In the genomic region with DNA sequence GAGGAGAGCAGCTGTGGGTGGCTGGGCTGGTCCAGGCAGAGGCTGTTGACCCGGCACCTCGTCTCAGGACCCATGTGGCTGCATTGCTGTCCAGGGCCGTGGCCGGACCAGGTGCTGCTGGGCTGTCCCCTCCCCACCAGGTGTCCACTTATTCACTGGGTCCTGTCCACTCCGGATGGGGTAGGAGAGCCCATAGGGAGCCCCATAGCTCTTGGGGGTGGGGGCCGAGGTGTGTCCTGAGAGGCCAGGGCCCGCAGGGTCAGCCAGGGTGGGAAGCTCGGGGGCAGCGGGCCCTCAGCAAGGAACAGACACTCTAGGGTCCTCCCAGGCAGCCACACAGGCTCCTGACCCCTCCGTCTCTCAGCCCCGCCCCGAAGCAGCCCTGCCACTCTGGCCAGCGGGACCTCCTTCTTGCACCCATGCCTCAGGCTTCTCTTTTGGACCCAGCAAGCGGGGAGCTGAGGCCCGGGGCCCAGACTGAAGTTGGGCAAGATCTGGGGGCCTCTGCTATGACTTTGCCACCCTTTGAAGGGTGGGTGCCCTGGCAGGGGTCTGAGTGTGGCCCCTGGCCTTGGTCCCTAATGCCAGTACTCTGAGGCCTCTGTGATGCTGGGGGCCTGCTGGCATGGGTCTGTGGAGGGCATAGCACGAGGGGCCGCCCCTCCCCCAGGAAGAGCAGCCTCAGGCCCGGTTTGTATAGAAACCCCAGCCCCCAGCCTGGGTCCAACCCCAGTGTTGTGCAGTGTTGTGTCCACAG, we compare ENCODE assay signal across 16 cellular contexts.
DNase-seq lines count a peak whose midpoint lies in the region; ATAC-seq, FAIRE-seq and TF ChIP-seq lines count a peak whose summit lies in the region.
"Had no signal": no experiment of that assay in that cellular context is flagged by ENCODE, and none has a peak within 500 bp of the region (broad histone marks: within the 10 kb centered on the region; RNA-seq: fewer than 3 reads in every experiment).

No MANE protein-coding gene starts in this region.

- peak; percentile 25 for DNase-seq in H9
- DNase-seq in coronary artery (ENCODE audit: low spot score) = peak; percentile 60
- peak; percentile 43 to 75 for DNase-seq in suprapubic skin (ENCODE audit: low spot score in 2 of 2)
- no peak for DNase-seq in cerebellar cortex (ENCODE audit: low spot score)
- no peak for DNase-seq in small intestine
- no peak for DNase-seq in activated CD4-positive, alpha-beta memory T cell treated with anti-CD3 and anti-CD28 coated beads, Interleukin-2, amount 10 ng/mL, durations not matched to agents 7 days and 5 days
- no peak for DNase-seq in stimulated activated naive B cell treated with anti-CD40 and anti-IgM and Interleukin-4, amounts not matched to agents 10 μg/mL and 1 μg/mL and 100 μg/mL, for 72 hours
- DNase-seq: effector memory CD8-positive, alpha-beta T cell; foreskin melanocyte; NCI-H82 had no signal

- no peak overlapping the region for H3K27ac Mint-ChIP-seq in H9
- no peak overlapping the region for H3K27ac Mint-ChIP-seq in activated CD4-positive, alpha-beta memory T cell treated with anti-CD3 and anti-CD28 coated beads, Interleukin-2, amount 10 ng/mL, durations not matched to agents 7 days and 5 days
- no peak overlapping the region for H3K27ac Mint-ChIP-seq in stimulated activated naive B cell treated with anti-CD40 and anti-IgM and Interleukin-4, amounts not matched to agents 10 μg/mL and 1 μg/mL and 100 μg/mL, for 72 hours
- H3K27ac Mint-ChIP-seq: effector memory CD8-positive, alpha-beta T cell; stimulated activated memory B cell treated with anti-CD40 and anti-IgM and Interleukin-4, amounts not matched to agents 10 μg/mL and 1 μg/mL and 100 μg/mL, for 72 hours; T-helper 1 cell treated with Interleukin-12 subunit alpha and Interleukin-12 subunit beta and Interleukin-4 antibody, amounts not matched to agents 30 μg/mL and 1 μg/mL, for 36 hours had no signal

- H3K4me1 ChIP-seq in H9 (ENCODE audit: insufficient read depth, low read length) (no peaks in the 10 kb centered on the region), suprapubic skin (peaks cover 2% of the 10 kb centered on the region), small intestine (ENCODE audit: control insufficient read depth in 2 of 2, insufficient read depth in 1 of 2, low read depth in 1 of 2, low read length in 1 of 2) (no peaks in the 10 kb centered on the region)

- POLR2A ChIA-PET in activated CD4-positive, alpha-beta memory T cell treated with anti-CD3 and anti-CD28 coated beads, Interleukin-2, amount 10 ng/mL, durations not matched to agents 7 days and 5 days (lab: Charles Lee) = no interaction called here

- H2BK20ac ChIP-seq in H9 (ENCODE audit: low read depth, low read length, poor library complexity, severe bottlenecking) = no peak overlapping the region

- H3K4me3 ChIP-seq in coronary artery (peak overlapping the region; percentile 41), suprapubic skin (no peak overlapping the region), small intestine (ENCODE audit: low read depth in 1 of 2, low read length in 2 of 2) (no peak overlapping the region)
- H3K4me3 ChIP-seq: skin epidermis had no signal

- H3K9me3 Mint-ChIP-seq in H9 = peaks cover 7 to 17% of the 10 kb centered on the region in 2 experiments; a peak in 4 of 5 replicates
- no peaks in the 10 kb centered on the region for H3K9me3 Mint-ChIP-seq in activated CD4-positive, alpha-beta memory T cell treated with anti-CD3 and anti-CD28 coated beads, Interleukin-2, amount 10 ng/mL, durations not matched to agents 7 days and 5 days
- H3K9me3 Mint-ChIP-seq in stimulated activated naive B cell treated with anti-CD40 and anti-IgM and Interleukin-4, amounts not matched to agents 10 μg/mL and 1 μg/mL and 100 μg/mL, for 72 hours = peaks cover 5 to 10% of the 10 kb centered on the region in 2 donors
- H3K9me3 Mint-ChIP-seq: effector memory CD8-positive, alpha-beta T cell had no signal

- WGBS in H9 (ENCODE audit: extremely low coverage, insufficient read length, low lambda C conversion rate) = no CpG with 5 or more reads among the region's 18 CpGs
- 92% methylated on average over 6 of the region's 18 CpGs for WGBS in suprapubic skin
- WGBS in small intestine, 3 donors = 89 to 93% (median 92%) methylated on average over 17 to 18 of the region's 18 CpGs

- H2BK12ac ChIP-seq in H9 (ENCODE audit: insufficient read length, low read depth, low read length) = no peak overlapping the region

- no peak for ATAC-seq in stimulated activated naive B cell treated with anti-CD40 and anti-IgM and Interleukin-4, amounts not matched to agents 10 μg/mL and 1 μg/mL and 100 μg/mL, for 72 hours (replicated peaks)
- ATAC-seq: effector memory CD8-positive, alpha-beta T cell; stimulated activated memory B cell treated with anti-CD40 and anti-IgM and Interleukin-4, amounts not matched to agents 10 μg/mL and 1 μg/mL and 100 μg/mL, for 72 hours; WTC11 had no signal

- no peak overlapping the region for H3T11ph ChIP-seq in H9 (ENCODE audit: low read length)

- no peak overlapping the region for H4K5ac ChIP-seq in H9 (ENCODE audit: insufficient read length, low read depth, low read length)

- H3K79me1 ChIP-seq in H9 (ENCODE audit: insufficient read depth, low read depth, low read length, poor library complexity, severe bottlenecking) = no peaks in the 10 kb centered on the region

- H2AFZ ChIP-seq in H9 (ENCODE audit: low read length) = no peak overlapping the region

- H3K4me2 ChIP-seq in H9 (ENCODE audit: insufficient read depth, insufficient read length, low read length) = no peak overlapping the region

- no peak overlapping the region for H3K4me3 Mint-ChIP-seq in H9
- H3K4me3 Mint-ChIP-seq in activated CD4-positive, alpha-beta memory T cell treated with anti-CD3 and anti-CD28 coated beads, Interleukin-2, amount 10 ng/mL, durations not matched to agents 7 days and 5 days = no peak overlapping the region
- no peak overlapping the region for H3K4me3 Mint-ChIP-seq in stimulated activated naive B cell treated with anti-CD40 and anti-IgM and Interleukin-4, amounts not matched to agents 10 μg/mL and 1 μg/mL and 100 μg/mL, for 72 hours
- H3K4me3 Mint-ChIP-seq: effector memory CD8-positive, alpha-beta T cell; stimulated activated memory B cell treated with anti-CD40 and anti-IgM and Interleukin-4, amounts not matched to agents 10 μg/mL and 1 μg/mL and 100 μg/mL, for 72 hours; T-helper 1 cell treated with Interleukin-12 subunit alpha and Interleukin-12 subunit beta and Interleukin-4 antibody, amounts not matched to agents 30 μg/mL and 1 μg/mL, for 36 hours; WTC11 had no signal

- no peak overlapping the region for H3K4ac ChIP-seq in H9 (ENCODE audit: low read depth, low read length)

- peak overlapping the region; percentile 60 for H3K14ac ChIP-seq in H9 (ENCODE audit: insufficient read depth, low read length)

- H3K27me3 ChIP-seq in H9 (ENCODE audit: insufficient read depth, low read length) (no peaks in the 10 kb centered on the region), layer of hippocampus (ENCODE audit: control insufficient read depth, insufficient read depth, low read length) (no peaks in the 10 kb centered on the region), suprapubic skin (no peaks in the 10 kb centered on the region), small intestine (ENCODE audit: control insufficient read depth in 2 of 2, insufficient read depth in 2 of 2, low read length in 2 of 2) (no peaks in the 10 kb centered on the region)

- H4K20me1 ChIP-seq in H9 (ENCODE audit: control insufficient read depth, insufficient read depth, insufficient read length) = no peaks in the 10 kb centered on the region

- no peak overlapping the region for H3K18ac ChIP-seq in H9 (ENCODE audit: insufficient read length, low read depth, low read length)

- H3K23me2 ChIP-seq in H9 (ENCODE audit: insufficient read length, low read depth, low read length, poor library complexity, severe bottlenecking) = no peaks in the 10 kb centered on the region

- H3K23ac ChIP-seq in H9 (ENCODE audit: insufficient read length, low read depth, low read length) = no peak overlapping the region

- CTCF ChIA-PET in activated CD4-positive, alpha-beta memory T cell treated with anti-CD3 and anti-CD28 coated beads, Interleukin-2, amount 10 ng/mL, durations not matched to agents 7 days and 5 days (lab: Charles Lee) = no interaction called here

- no peak overlapping the region for H2BK120ac ChIP-seq in H9 (ENCODE audit: low read depth, low read length, poor library complexity, severe bottlenecking)

- TF ChIP-seq CTCF in H9 (conservative IDR thresholded peaks at IDR 0.05) = no peak
- no peak for TF ChIP-seq CTCF in coronary artery (IDR thresholded peaks at IDR 0.05)
- no peak for TF ChIP-seq CTCF in suprapubic skin (IDR thresholded peaks at IDR 0.05)

- peaks cover 0 to 3% of the 10 kb centered on the region in 2 experiments; a peak in 1 of 4 replicates for H3K4me1 Mint-ChIP-seq in H9
- H3K4me1 Mint-ChIP-seq in activated CD4-positive, alpha-beta memory T cell treated with anti-CD3 and anti-CD28 coated beads, Interleukin-2, amount 10 ng/mL, durations not matched to agents 7 days and 5 days = peaks cover 10% of the 10 kb centered on the region
- H3K4me1 Mint-ChIP-seq in stimulated activated naive B cell treated with anti-CD40 and anti-IgM and Interleukin-4, amounts not matched to agents 10 μg/mL and 1 μg/mL and 100 μg/mL, for 72 hours = no peaks in the 10 kb centered on the region
- H3K4me1 Mint-ChIP-seq: WTC11 had no signal

- H2BK15ac ChIP-seq in H9 (ENCODE audit: low read depth, low read length) = no peak overlapping the region

- no peak overlapping the region for H4K8ac ChIP-seq in H9 (replicated peaks; ENCODE audit: insufficient read length, low read depth, low read length)

- peaks cover 2% of the 10 kb centered on the region for H3K27me3 Mint-ChIP-seq in H9 (ENCODE audit: low read depth)
- H3K27me3 Mint-ChIP-seq in activated CD4-positive, alpha-beta memory T cell treated with anti-CD3 and anti-CD28 coated beads, Interleukin-2, amount 10 ng/mL, durations not matched to agents 7 days and 5 days = no peaks in the 10 kb centered on the region
- no peaks in the 10 kb centered on the region for H3K27me3 Mint-ChIP-seq in stimulated activated naive B cell treated with anti-CD40 and anti-IgM and Interleukin-4, amounts not matched to agents 10 μg/mL and 1 μg/mL and 100 μg/mL, for 72 hours
- H3K27me3 Mint-ChIP-seq: effector memory CD8-positive, alpha-beta T cell; stimulated activated memory B cell treated with anti-CD40 and anti-IgM and Interleukin-4, amounts not matched to agents 10 μg/mL and 1 μg/mL and 100 μg/mL, for 72 hours had no signal

- no peak for TF ChIP-seq POLR2A in suprapubic skin (IDR thresholded peaks at IDR 0.05)

- TF ChIP-seq EP300 in suprapubic skin (IDR thresholded peaks at IDR 0.05) = no peak

- H3K9ac ChIP-seq in H9 (ENCODE audit: extremely low read depth, insufficient read length, low read length) = no peak overlapping the region

- H3K56ac ChIP-seq in H9 (ENCODE audit: insufficient read length, low read depth, low read length) = no peak overlapping the region

- peaks cover 2 to 10% (median 2%) of the 10 kb centered on the region in 3 experiments; a peak in 3 of 7 replicates for H3K36me3 Mint-ChIP-seq in H9 (ENCODE audit: insufficient read depth in 1 of 3, low read depth in 3 of 3)
- H3K36me3 Mint-ChIP-seq in activated CD4-positive, alpha-beta memory T cell treated with anti-CD3 and anti-CD28 coated beads, Interleukin-2, amount 10 ng/mL, durations not matched to agents 7 days and 5 days (ENCODE audit: low read depth) = no peaks in the 10 kb centered on the region
- H3K36me3 Mint-ChIP-seq in stimulated activated naive B cell treated with anti-CD40 and anti-IgM and Interleukin-4, amounts not matched to agents 10 μg/mL and 1 μg/mL and 100 μg/mL, for 72 hours = peaks cover 38 to 46% of the 10 kb centered on the region in 2 donors

- no peak overlapping the region for H2AK5ac ChIP-seq in H9 (ENCODE audit: insufficient read length, low read length)

- peaks cover 28% of the 10 kb centered on the region for H3K36me3 ChIP-seq in suprapubic skin
- peaks cover 0 to 2% of the 10 kb centered on the region in 2 donors for H3K36me3 ChIP-seq in small intestine (ENCODE audit: control insufficient read depth in 2 of 2, insufficient read depth in 2 of 2, low read length in 2 of 2)

- no peak for FAIRE-seq in small intestine (lab: Jason Lieb, UNC)

- no peaks in the 10 kb centered on the region for H3K79me2 ChIP-seq in H9 (ENCODE audit: insufficient read depth, low read length)

- H3K9me3 ChIP-seq in H9 (ENCODE audit: control insufficient read depth, low read depth, low read length) = no peaks in the 10 kb centered on the region
- no peaks in the 10 kb centered on the region for H3K9me3 ChIP-seq in suprapubic skin
- no peaks in the 10 kb centered on the region for H3K9me3 ChIP-seq in small intestine (ENCODE audit: control insufficient read depth, low read depth)

- no peak overlapping the region for H2BK5ac ChIP-seq in H9 (ENCODE audit: insufficient read length, low read length)

- H4K91ac ChIP-seq in H9 (ENCODE audit: insufficient read length, low read depth, low read length) = no peak overlapping the region

- no peak overlapping the region for H3K27ac ChIP-seq in H9 (ENCODE audit: insufficient read length, low read depth, low read length)
- peak overlapping the region; percentile 57 to 72 for H3K27ac ChIP-seq in coronary artery
- peak overlapping the region; percentile 10 for H3K27ac ChIP-seq in layer of hippocampus (ENCODE audit: low read depth, low read length)
- no peak overlapping the region for H3K27ac ChIP-seq in suprapubic skin
- H3K27ac ChIP-seq in small intestine (ENCODE audit: low read depth in 1 of 2, low read length in 1 of 2) = no peak overlapping the region
- H3K27ac ChIP-seq: RWPE1, skin epidermis had no signal

Comparison
In these comparisons a context has a peak if more than half of its experiments do, and no peak if none do; other contexts are left out.
1. DNase-seq: peak in H9 (single experiment), coronary artery (single experiment) and suprapubic skin (2 of 2); none in cerebellar cortex (single experiment), small intestine (single experiment), activated CD4-positive, alpha-beta memory T cell treated with anti-CD3 and anti-CD28 coated beads, Interleukin-2, amount 10 ng/mL, durations not matched to agents 7 days and 5 days (single experiment) and stimulated activated naive B cell treated with anti-CD40 and anti-IgM and Interleukin-4, amounts not matched to agents 10 μg/mL and 1 μg/mL and 100 μg/mL, for 72 hours (single experiment).
2. H3K27ac ChIP-seq: peak in coronary artery (2 of 2) and layer of hippocampus (single experiment); none in H9 (single experiment), suprapubic skin (single experiment) and small intestine (0 of 2).